ENCODE assay signal across 1 cellular context in genomic region chr15:77019476-77020331, GRCh38.
A peak's percentile ranks its signal among the peaks of the same experiment; 100 is the strongest.
TF ChIP-seq lines count a peak whose summit lies in the region.

No MANE protein-coding gene starts in this region.

TF ChIP-seq in GM12878, 131 proteins besides CTCF, POLR2A, EP300 and RAD21 (continued from another document and continues in another):
- TF ChIP-seq NKRF (conservative IDR thresholded peaks at IDR 0.05), result no peak
- peak; percentile 50 for TF ChIP-seq SMARCA5 (IDR thresholded peaks at IDR 0.05)
- TF ChIP-seq TARDBP (IDR thresholded peaks at IDR 0.05; ENCODE audit: borderline replicate concordance), result no peak
- no peak for TF ChIP-seq NRF1 (conservative IDR thresholded peaks at IDR 0.05; ENCODE audit: low read depth, low read length)
- TF ChIP-seq GABPA (IDR thresholded peaks at IDR 0.05; ENCODE audit: low read depth), result no peak
- no peak for TF ChIP-seq ZZZ3 (IDR thresholded peaks at IDR 0.05; ENCODE audit: control insufficient read depth, insufficient read length, low read depth)
- TF ChIP-seq NR2C1 (IDR thresholded peaks at IDR 0.05), result no peak
- TF ChIP-seq MYB (IDR thresholded peaks at IDR 0.05; ENCODE audit: borderline replicate concordance, low read depth, low read length), result no peak
- TF ChIP-seq ZNF217 (IDR thresholded peaks at IDR 0.05), result no peak
- TF ChIP-seq IRF3 (IDR thresholded peaks at IDR 0.05), result no peak
- TF ChIP-seq SREBF1 (IDR thresholded peaks at IDR 0.05; ENCODE audit: low read length), result no peak
- TF ChIP-seq CBFB (IDR thresholded peaks at IDR 0.05; ENCODE audit: low read depth), result no peak
- no peak for TF ChIP-seq ZSCAN29 (IDR thresholded peaks at IDR 0.05)
- no peak for TF ChIP-seq IRF4 (IDR thresholded peaks at IDR 0.05; ENCODE audit: low read depth, low read length)
- no peak for TF ChIP-seq SUPT20H (IDR thresholded peaks at IDR 0.05; ENCODE audit: borderline replicate concordance, control insufficient read depth, low read depth, low read length)
- TF ChIP-seq SIX5 (IDR thresholded peaks at IDR 0.05; ENCODE audit: low read depth, low read length, severe bottlenecking), result no peak
- no peak for TF ChIP-seq KLF5 (IDR thresholded peaks at IDR 0.05; ENCODE audit: partially characterized antibody)
- TF ChIP-seq ZBTB4 (CRISPR knock-in tag; IDR thresholded peaks at IDR 0.05), result no peak
- TF ChIP-seq KDM1A (IDR thresholded peaks at IDR 0.05; ENCODE audit: borderline replicate concordance), result no peak
- no peak for TF ChIP-seq CHD4 (IDR thresholded peaks at IDR 0.05)
- 0 out of 2 replicates have a peak, but pooled peaks have one; percentile 21 for TF ChIP-seq RUNX3 (IDR thresholded peaks at IDR 0.05; ENCODE audit: low read length)
- no peak for TF ChIP-seq SMAD1 (IDR thresholded peaks at IDR 0.05; ENCODE audit: low read depth, partially characterized antibody)
- TF ChIP-seq USF2 (IDR thresholded peaks at IDR 0.05; ENCODE audit: borderline replicate concordance, low read depth, low read length), result no peak
- no peak for TF ChIP-seq SREBF2 (IDR thresholded peaks at IDR 0.05; ENCODE audit: low read length)
- no peak for TF ChIP-seq HCFC1 (IDR thresholded peaks at IDR 0.05; ENCODE audit: low read length)
- TF ChIP-seq CEBPZ (IDR thresholded peaks at IDR 0.05; ENCODE audit: low read depth, low read length), result no peak
- TF ChIP-seq ELK1 (IDR thresholded peaks at IDR 0.05; ENCODE audit: low read depth, low read length), result no peak
- TF ChIP-seq MTA2 (IDR thresholded peaks at IDR 0.05; ENCODE audit: low read depth), result no peak; the same call in 1 of the 2 replicates
- TF ChIP-seq RAD51 (IDR thresholded peaks at IDR 0.05), result no peak
- no peak for TF ChIP-seq WRNIP1 (IDR thresholded peaks at IDR 0.05; ENCODE audit: borderline replicate concordance, low read depth, low read length)
- no peak for TF ChIP-seq FOXK2 (IDR thresholded peaks at IDR 0.05)
- no peak for TF ChIP-seq ATF7 (IDR thresholded peaks at IDR 0.05; ENCODE audit: low read depth)
- 0 out of 2 replicates have a peak, but pooled peaks have one; percentile 1 for TF ChIP-seq SPI1 (IDR thresholded peaks at IDR 0.05; ENCODE audit: borderline replicate concordance, insufficient read depth, low read depth, low read length)
- TF ChIP-seq ASH2L (IDR thresholded peaks at IDR 0.05; ENCODE audit: borderline replicate concordance, low read depth), result no peak
- TF ChIP-seq EED (IDR thresholded peaks at IDR 0.05; ENCODE audit: low read depth), result peak; percentile 22; the same call in 1 of the 2 replicates
- TF ChIP-seq PKNOX1 (IDR thresholded peaks at IDR 0.05), result no peak
- TF ChIP-seq NFXL1 (IDR thresholded peaks at IDR 0.05; ENCODE audit: borderline replicate concordance), result no peak
- TF ChIP-seq MLLT1 (IDR thresholded peaks at IDR 0.05), result 0 out of 2 replicates have a peak, but pooled peaks have one; percentile 28
- TF ChIP-seq SRF (IDR thresholded peaks at IDR 0.05; ENCODE audit: low read depth in 2 of 2, low read length in 2 of 2), result no peak
- TF ChIP-seq PBX3 (IDR thresholded peaks at IDR 0.05; ENCODE audit: insufficient replicate concordance, low read depth, low read length), result no peak
- TF ChIP-seq CHD2 (IDR thresholded peaks at IDR 0.05; ENCODE audit: borderline replicate concordance, low read depth, low read length), result no peak
- TF ChIP-seq MYC (IDR thresholded peaks at IDR 0.05; ENCODE audit: insufficient read depth, insufficient read length, insufficient replicate concordance, low read length, severe bottlenecking), result no peak
- TF ChIP-seq RB1 (IDR thresholded peaks at IDR 0.05; ENCODE audit: borderline replicate concordance), result no peak
- TF ChIP-seq HDGF (IDR thresholded peaks at IDR 0.05), result peak; percentile 46; the same call in 1 of the 2 replicates
- no peak for TF ChIP-seq ZNF274 (IDR thresholded peaks at IDR 0.05; ENCODE audit: insufficient read depth, insufficient read length)
- TF ChIP-seq TBL1XR1 (IDR thresholded peaks at IDR 0.05; ENCODE audit: low read depth, low read length), result no peak
- no peak for TF ChIP-seq BHLHE40 (IDR thresholded peaks at IDR 0.05; ENCODE audit: borderline replicate concordance in 1 of 2, low read depth in 2 of 2, low read length in 1 of 2)
- TF ChIP-seq GATAD2B (conservative IDR thresholded peaks at IDR 0.05; ENCODE audit: low read depth), result peak; percentile 72; the same call in 1 of the 2 replicates
- TF ChIP-seq RBBP5 (conservative IDR thresholded peaks at IDR 0.05), result no peak
- TF ChIP-seq MEF2B (IDR thresholded peaks at IDR 0.05; ENCODE audit: partially characterized antibody, poor library complexity, severe bottlenecking), result peak; percentile 89
- TF ChIP-seq ESRRA (IDR thresholded peaks at IDR 0.05; ENCODE audit: low read length), result no peak
- TF ChIP-seq SP1 (IDR thresholded peaks at IDR 0.05; ENCODE audit: low read depth, low read length), result no peak
- no peak for TF ChIP-seq RFX5 (IDR thresholded peaks at IDR 0.05; ENCODE audit: low read depth, low read length)
- no peak for TF ChIP-seq TCF3 (IDR thresholded peaks at IDR 0.05; ENCODE audit: borderline replicate concordance, insufficient read depth, low read depth, low read length)
- no peak for TF ChIP-seq CBX5 (IDR thresholded peaks at IDR 0.05; ENCODE audit: low read depth)
- no peak for TF ChIP-seq STAT1 (conservative IDR thresholded peaks at IDR 0.05)
- no peak for TF ChIP-seq SMAD5 (IDR thresholded peaks at IDR 0.05; ENCODE audit: low read depth)
- no peak for TF ChIP-seq KAT2A (conservative IDR thresholded peaks at IDR 0.05; ENCODE audit: control insufficient read depth, low read depth, low read length)
- TF ChIP-seq TCF7 (IDR thresholded peaks at IDR 0.05; ENCODE audit: borderline replicate concordance), result no peak
- TF ChIP-seq IKZF2 (IDR thresholded peaks at IDR 0.05), result peak; percentile 42 to 46; a peak in 3 of 4 replicates
- no peak for TF ChIP-seq BMI1 (IDR thresholded peaks at IDR 0.05; ENCODE audit: borderline replicate concordance)
